13 cellular contexts compared by ENCODE assay signal in genomic region chr7:122166708-122167107, GRCh38. TPM values are rescaled to one million over a fixed set of nuclear protein-coding genes. Genes with fewer than 3 reads are reported as not detected.
DNase-seq lines count a peak whose midpoint lies in the region; ATAC-seq, FAIRE-seq and TF ChIP-seq lines count a peak whose summit lies in the region.
"Had no signal": no experiment of that assay in that cellular context is flagged by ENCODE, and none has a peak within 500 bp of the region (broad histone marks: within the 10 kb centered on the region; RNA-seq: fewer than 3 reads in every experiment).

No MANE protein-coding gene starts in this region.

- no peaks in the 10 kb centered on the region for H3K9me3 ChIP-seq in lung (ENCODE audit: control insufficient read depth in 2 of 2, insufficient read depth in 1 of 2, low read length in 1 of 2)
- no peaks in the 10 kb centered on the region for H3K9me3 ChIP-seq in small intestine (ENCODE audit: control insufficient read depth, low read depth)
- H3K9me3 ChIP-seq: SK-N-SH had no signal

- peak; percentile 52 for DNase-seq in AG09309 (ENCODE audit: low read depth)
- peak; percentile 34 for DNase-seq in HTR-8/SVneo (ENCODE audit: insufficient read length, low spot score)
- peak; percentile 91 for DNase-seq in choroid plexus epithelial cell (ENCODE audit: low read depth)
- DNase-seq in lung (ENCODE audit: low spot score), result no peak
- no peak for DNase-seq in stimulated activated naive CD4-positive, alpha-beta T cell (lab: John Stamatoyannopoulos, UW)
- no peak for DNase-seq in superior temporal gyrus (ENCODE audit: extremely low spot score)
- DNase-seq in small intestine, result no peak
- DNase-seq: activated effector memory CD4-positive, alpha-beta T cell treated with anti-CD3 and anti-CD28 coated beads, Interleukin-2, amount 50 U/mL, for 16 hours; caudate nucleus; DMS79; SK-N-SH; stimulated activated CD4-positive, alpha-beta T cell treated with anti-CD3 and anti-CD28 coated beads, Interleukin-2, amount 100 ng/mL, for 24 hours had no signal

- H3K27ac ChIP-seq in lung (ENCODE audit: low read depth in 1 of 2, low read length in 1 of 2) (no peak overlapping the region), small intestine (ENCODE audit: low read depth in 1 of 2, low read length in 1 of 2) (no peak overlapping the region)

- H3K36me3 ChIP-seq in lung (ENCODE audit: control insufficient read depth in 2 of 2, insufficient read depth in 2 of 2, low read length in 2 of 2), result no peaks in the 10 kb centered on the region
- no peaks in the 10 kb centered on the region for H3K36me3 ChIP-seq in small intestine (ENCODE audit: control insufficient read depth in 2 of 2, insufficient read depth in 2 of 2, low read length in 2 of 2)

- TF ChIP-seq CTCF in AG09309 (IDR thresholded peaks at IDR 0.05; ENCODE audit: control insufficient read depth, insufficient read depth, low read depth, low read length, missing control alignments), result no peak
- no peak for TF ChIP-seq CTCF in choroid plexus epithelial cell (conservative IDR thresholded peaks at IDR 0.05; ENCODE audit: low read depth, low read length)
- TF ChIP-seq CTCF in lung (IDR thresholded peaks at IDR 0.05; ENCODE audit: control extremely low read depth, extremely low read depth), result no peak

- H3K27me3 ChIP-seq in lung (ENCODE audit: control insufficient read depth, insufficient read depth) (no peaks in the 10 kb centered on the region), small intestine (ENCODE audit: control insufficient read depth in 2 of 2, insufficient read depth in 2 of 2, low read length in 2 of 2) (no peaks in the 10 kb centered on the region)

- H3K4me1 ChIP-seq in lung (ENCODE audit: control insufficient read depth in 2 of 2, insufficient read depth in 2 of 2, low read length in 2 of 2) (no peaks in the 10 kb centered on the region), small intestine (ENCODE audit: control insufficient read depth in 2 of 2, insufficient read depth in 1 of 2, low read depth in 1 of 2, low read length in 1 of 2) (no peaks in the 10 kb centered on the region)

- FAIRE-seq in HTR-8/SVneo (lab: Jason Lieb, UNC) (no peak), small intestine (lab: Jason Lieb, UNC) (no peak)

- WGBS in lung, 2 donors, result 28 to 54% methylated on average over 1 of the region's 1 CpG
- WGBS in small intestine, 3 donors, result 6 to 28% (median 21%) methylated on average over 1 of the region's 1 CpG

- ATAC-seq in lung (ENCODE audit: insufficient read depth, low FRiP score) (peak; percentile 59), HG02884 (IDR thresholded peaks at IDR 0.05; ENCODE audit: unreplicated experiment) (no peak)

- H3K4me3 ChIP-seq in AG09309 (ENCODE audit: control insufficient read depth, low read depth, low read length) (no peak overlapping the region), choroid plexus epithelial cell (ENCODE audit: low read depth, low read length) (no peak overlapping the region), lung (no peak overlapping the region), small intestine (ENCODE audit: low read depth in 1 of 2, low read length in 2 of 2) (no peak overlapping the region)

RNA-seq across cellular contexts. Expression of gene AASS, which starts 22.7 kb away (rescaled TPM):
- total RNA-seq in lung, result 10 to 100 TPM; 36.9 to 98.4 TPM
- polyA plus RNA-seq in lung (10 to 100 TPM; 11.6 to 13.7 TPM), small intestine (1 to 10 TPM; 4.5 to 7.0 (median 5.7) TPM)

Comparison
In these comparisons a context has a peak if more than half of its experiments do, and no peak if none do; other contexts are left out.
1. DNase-seq: peak in AG09309 (single experiment), HTR-8/SVneo (single experiment) and choroid plexus epithelial cell (single experiment); none in lung (single experiment), stimulated activated naive CD4-positive, alpha-beta T cell (0 of 6), superior temporal gyrus (single experiment) and small intestine (single experiment).